In the genomic region with DNA sequence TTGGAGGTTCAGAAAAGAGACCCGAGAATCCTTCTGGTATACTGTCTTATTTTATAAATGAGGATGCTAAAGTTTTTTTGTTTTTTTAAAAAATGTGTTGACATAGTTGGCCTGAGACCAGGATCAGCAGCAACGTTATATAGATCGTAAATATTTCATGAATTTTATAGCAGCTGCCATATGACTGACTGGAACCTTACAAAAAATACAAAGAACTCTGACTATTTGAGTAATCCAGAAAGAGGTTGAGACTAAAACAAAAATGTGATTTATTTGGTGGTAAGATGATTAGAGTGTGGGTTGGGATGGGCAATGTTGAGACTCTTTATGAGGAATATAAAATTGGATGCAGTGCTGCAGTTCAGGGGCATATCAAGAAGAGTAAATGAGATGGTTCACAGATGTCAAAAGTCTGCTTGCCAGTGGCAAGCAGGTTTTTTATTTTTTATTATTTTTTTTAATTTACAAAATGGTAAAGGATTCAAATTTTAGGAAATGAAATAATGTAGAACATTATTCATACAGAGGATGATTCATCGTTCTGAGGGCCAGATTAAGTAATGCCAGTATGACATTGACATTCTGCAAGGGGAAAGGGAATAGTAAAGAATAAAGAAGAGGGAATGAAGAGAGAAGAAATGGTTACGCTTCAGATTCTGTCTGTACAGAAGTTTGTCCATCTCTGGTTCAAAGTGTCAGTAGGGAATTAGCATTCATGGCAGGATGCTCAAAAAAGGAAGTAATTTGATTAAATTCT, we compare ENCODE assay signal across 13 cellular contexts. TPM values are rescaled to one million over a fixed set of nuclear protein-coding genes. Genes with fewer than 3 reads are reported as not detected.
DNase-seq lines count a peak whose midpoint lies in the region; ATAC-seq and TF ChIP-seq lines count a peak whose summit lies in the region.
"Had no signal": no experiment of that assay in that cellular context is flagged by ENCODE, and none has a peak within 500 bp of the region (broad histone marks: within the 10 kb centered on the region; RNA-seq: fewer than 3 reads in every experiment).

No MANE protein-coding gene starts in this region.

- H3K4me3 ChIP-seq in cardiac fibroblast (replicated peaks in 1 of 2; ENCODE audit: low read depth in 2 of 2, low read length in 2 of 2) = no peak overlapping the region
- H3K4me3 ChIP-seq in BE2C (ENCODE audit: low read depth, low read length) = no peak overlapping the region
- H3K4me3 ChIP-seq: neural progenitor cell had no signal

- H3K27ac Mint-ChIP-seq in naive thymus-derived CD8-positive, alpha-beta T cell = peak overlapping the region in 7 of 10 donors; percentile 25 to 69 (median 49)
- H3K27ac Mint-ChIP-seq: neural progenitor cell had no signal

- no peaks in the 10 kb centered on the region for H3K9me3 Mint-ChIP-seq in naive thymus-derived CD8-positive, alpha-beta T cell
- H3K9me3 Mint-ChIP-seq: neural progenitor cell had no signal

- peaks cover 12 to 26% (median 16%) of the 10 kb centered on the region in 4 donors for H3K4me1 Mint-ChIP-seq in naive thymus-derived CD8-positive, alpha-beta T cell

- H3K27me3 ChIP-seq in BE2C = no peaks in the 10 kb centered on the region; the same call in 1 of the 2 replicates
- H3K27me3 ChIP-seq: neural progenitor cell had no signal

- H3K36me3 ChIP-seq in BE2C = peaks cover 40% of the 10 kb centered on the region

- no peaks in the 10 kb centered on the region for H3K4me1 ChIP-seq in BE2C
- H3K4me1 ChIP-seq: neural progenitor cell had no signal

- no peak overlapping the region for H3K4me3 Mint-ChIP-seq in naive thymus-derived CD8-positive, alpha-beta T cell
- H3K4me3 Mint-ChIP-seq: neural progenitor cell had no signal

- DNase-seq in EH (ENCODE audit: low read depth) = peak; percentile 70
- DNase-seq in LHCN-M2 (ENCODE audit: low read depth) = peak; percentile 37
- DNase-seq in cardiac fibroblast (ENCODE audit: low read depth in 2 of 2) = peak; percentile 13 to 61
- DNase-seq in naive thymus-derived CD8-positive, alpha-beta T cell = no peak
- no peak for DNase-seq in COLO829 (ENCODE audit: low spot score)
- no peak for DNase-seq in BE2C
- DNase-seq: aorta, left ventricle myocardium superior, NCI-H1930, NCI-H774 had no signal

- POLR2A ChIA-PET in naive thymus-derived CD8-positive, alpha-beta T cell (lab: Charles Lee) = no interaction called here

- H3K9me3 ChIP-seq in BE2C = no peaks in the 10 kb centered on the region

- no peak for ATAC-seq in naive thymus-derived CD8-positive, alpha-beta T cell
- no peak for ATAC-seq in HG03521 (IDR thresholded peaks at IDR 0.05; ENCODE audit: unreplicated experiment)
- ATAC-seq: left ventricle myocardium superior, Right ventricle myocardium inferior had no signal

- TF ChIP-seq CTCF in cardiac fibroblast (IDR thresholded peaks at IDR 0.05; ENCODE audit: low read depth, low read length) (no peak), BE2C (IDR thresholded peaks at IDR 0.05; ENCODE audit: low read depth, low read length) (no peak)

- H3K27me3 Mint-ChIP-seq in naive thymus-derived CD8-positive, alpha-beta T cell = no peaks in the 10 kb centered on the region

- peaks cover 5 to 85% (median 25%) of the 10 kb centered on the region in 3 donors for H3K36me3 Mint-ChIP-seq in naive thymus-derived CD8-positive, alpha-beta T cell

RNA-seq across cellular contexts. Expression of gene SCAF8, which starts 58.5 kb away (rescaled TPM):
- 25.8 and 30.7 TPM in 2 replicates for total RNA-seq in LHCN-M2 (2014; rRNA removed)
- 10.3 TPM for polyA plus RNA-seq in LHCN-M2 (2012)
- total RNA-seq in naive thymus-derived CD8-positive, alpha-beta T cell = 10 to 100 TPM; 65.2 to 67.1 TPM
- 10 to 100 TPM; 11.0 to 17.4 (median 13.4) TPM for polyA plus RNA-seq in naive thymus-derived CD8-positive, alpha-beta T cell
- 26.6 TPM for polyA plus RNA-seq in BE2C (2012; ENCODE audit: insufficient read depth, insufficient read length, low read depth)

Comparison
In these comparisons a context has a peak if more than half of its experiments do, and no peak if none do; other contexts are left out.
1. DNase-seq: peak in EH (single experiment), LHCN-M2 (single experiment) and cardiac fibroblast (2 of 2); none in naive thymus-derived CD8-positive, alpha-beta T cell (0 of 10), COLO829 (single experiment) and BE2C (single experiment).